ENCODE assay signal across 18 cellular contexts in genomic region chr9:95750725-95751644, GRCh38.
DNase-seq lines count a peak whose midpoint lies in the region; ATAC-seq and TF ChIP-seq lines count a peak whose summit lies in the region.
"Had no signal": no experiment of that assay in that cellular context is flagged by ENCODE, and none has a peak within 500 bp of the region (broad histone marks: within the 10 kb centered on the region; RNA-seq: fewer than 3 reads in every experiment).

No MANE protein-coding gene starts in this region.

- H3K9me3 Mint-ChIP-seq in GM23338, result no peaks in the 10 kb centered on the region
- no peaks in the 10 kb centered on the region for H3K9me3 Mint-ChIP-seq in activated T-cell treated with anti-CD3 and anti-CD28 coated beads, Interleukin-2, amount 50 U/mL, for 4 hours
- H3K9me3 Mint-ChIP-seq: HFFc6, memory B cell had no signal

- no peak overlapping the region for H3K9ac ChIP-seq in neuronal stem cell (ENCODE audit: low read depth, low read length, poor library complexity)

- H4K8ac ChIP-seq in neuronal stem cell (ENCODE audit: low read depth, low read length), result no peak overlapping the region

- no peak overlapping the region for H3K4me3 ChIP-seq in GM23338
- no peak overlapping the region for H3K4me3 ChIP-seq in neuronal stem cell (ENCODE audit: low read length in 2 of 2)
- H3K4me3 ChIP-seq: cardiac muscle cell, SK-N-MC had no signal

- no peak overlapping the region for H2BK5ac ChIP-seq in neuronal stem cell (ENCODE audit: low read length)

- no peaks in the 10 kb centered on the region for H3K79me1 ChIP-seq in neuronal stem cell (ENCODE audit: low read depth, low read length)

- peak overlapping the region; percentile 52 for H2BK12ac ChIP-seq in neuronal stem cell (ENCODE audit: low read length)

- H3K36me3 ChIP-seq in GM23338 (ENCODE audit: insufficient read depth) (no peaks in the 10 kb centered on the region), neuronal stem cell (replicated peaks in 1 of 2; ENCODE audit: control insufficient read depth in 2 of 2, insufficient read depth in 2 of 2, low read length in 2 of 2) (no peaks in the 10 kb centered on the region)
- H3K36me3 ChIP-seq: cardiac muscle cell, gastroesophageal sphincter had no signal

- H3K4me2 ChIP-seq in GM23338 (no peak overlapping the region), neuronal stem cell (ENCODE audit: insufficient read depth, low read length, poor library complexity, severe bottlenecking) (no peak overlapping the region)

- no peak for ATAC-seq in GM23338
- ATAC-seq in activated T-cell treated with anti-CD3 and anti-CD28 coated beads, Interleukin-2, amount 50 U/mL, for 4 hours, result peak; percentile 56 to 74

- no peak overlapping the region for H3K27ac ChIP-seq in GM23338 (ENCODE audit: low read depth)
- no peak overlapping the region for H3K27ac ChIP-seq in neuronal stem cell (replicated peaks; ENCODE audit: low read length)
- H3K27ac ChIP-seq: cardiac muscle cell, SK-N-MC had no signal

- H2BK15ac ChIP-seq in neuronal stem cell (ENCODE audit: low read length), result no peak overlapping the region

- no peak overlapping the region for H2BK120ac ChIP-seq in neuronal stem cell (ENCODE audit: low read depth, low read length)

- H3K27me3 Mint-ChIP-seq in GM23338 (ENCODE audit: insufficient read depth, low read depth, poor library complexity), result peaks cover 25% of the 10 kb centered on the region
- H3K27me3 Mint-ChIP-seq in activated T-cell treated with anti-CD3 and anti-CD28 coated beads, Interleukin-2, amount 50 U/mL, for 4 hours (ENCODE audit: low read depth), result peaks cover 12% of the 10 kb centered on the region

- H3K4me1 ChIP-seq in GM23338 (ENCODE audit: insufficient read depth) (peaks cover 36% of the 10 kb centered on the region), neuronal stem cell (ENCODE audit: control insufficient read depth in 2 of 2, insufficient read depth in 1 of 2, low read depth in 1 of 2, low read length in 2 of 2) (peaks cover 7 to 20% of the 10 kb centered on the region in 2 donors)

- no peak for TF ChIP-seq CTCF in GM23338 (conservative IDR thresholded peaks at IDR 0.05; ENCODE audit: low read depth in 2 of 2)

- H3K4me3 Mint-ChIP-seq in GM23338, result peak overlapping the region; percentile 35; the same call in 2 of the 3 replicates
- H3K4me3 Mint-ChIP-seq in activated T-cell treated with anti-CD3 and anti-CD28 coated beads, Interleukin-2, amount 50 U/mL, for 4 hours, result no peak overlapping the region
- H3K4me3 Mint-ChIP-seq: HFFc6, memory B cell had no signal

- H3K27ac Mint-ChIP-seq in GM23338, result no peak overlapping the region
- H3K27ac Mint-ChIP-seq: HFFc6, memory B cell had no signal

- DNase-seq in activated T-cell treated with anti-CD3 and anti-CD28 coated beads for 48 hours (ENCODE audit: low read depth) (peak; percentile 23), activated T-cell treated with anti-CD3 and anti-CD28 coated beads for 4 hours (no peak), GM23338 (ENCODE audit: low spot score) (peak; percentile 62), neuronal stem cell (ENCODE audit: low spot score) (no peak), occipital lobe (lab: John Stamatoyannopoulos, UW) (no peak), DMS79 (lab: John Stamatoyannopoulos, UW) (no peak)
- no peak for DNase-seq in activated T-cell treated with anti-CD3 and anti-CD28 coated beads, Interleukin-2, amount 50 U/mL, for 4 hours
- no peak for DNase-seq in effector CD4-positive, alpha-beta T cell
- DNase-seq: ACHN, Calu3, HFFc6, MM.1S, NCI-H2171, nucleus accumbens had no signal

- H3K4ac ChIP-seq in neuronal stem cell (ENCODE audit: low read length), result no peak overlapping the region

- peak overlapping the region; percentile 53 for H2AK5ac ChIP-seq in neuronal stem cell (ENCODE audit: low read depth, low read length)

- no peaks in the 10 kb centered on the region for H3F3A ChIP-seq in GM23338 (replicated peaks; ENCODE audit: low read depth)

- H3K27me3 ChIP-seq in GM23338 (ENCODE audit: insufficient read depth) (peaks cover 40% of the 10 kb centered on the region), neuronal stem cell (ENCODE audit: control insufficient read depth in 3 of 3, insufficient read depth in 3 of 3, low read depth in 1 of 3, low read length in 3 of 3) (peaks cover 0 to 10% (median 0%) of the 10 kb centered on the region in 3 experiments)

- H3K79me2 ChIP-seq in GM23338 (replicated peaks; ENCODE audit: insufficient read depth), result no peaks in the 10 kb centered on the region

- H2AFZ ChIP-seq in GM23338, result no peak overlapping the region
- no peak overlapping the region for H2AFZ ChIP-seq in neuronal stem cell (ENCODE audit: low read length)

- no peak overlapping the region for H3K18ac ChIP-seq in neuronal stem cell (ENCODE audit: low read length)

- WGBS in neuronal stem cell (ENCODE audit: extremely low coverage in 2 of 2, insufficient read length in 2 of 2, insufficient replicate concordance in 1 of 2), 2 donors, result no CpG with 5 or more reads among the region's 11 CpGs

- peaks cover 40% of the 10 kb centered on the region for H3K4me1 Mint-ChIP-seq in GM23338
- H3K4me1 Mint-ChIP-seq in activated T-cell treated with anti-CD3 and anti-CD28 coated beads, Interleukin-2, amount 50 U/mL, for 4 hours (ENCODE audit: low read depth), result peaks cover 11% of the 10 kb centered on the region

- no peak overlapping the region for H3K14ac ChIP-seq in neuronal stem cell (ENCODE audit: low read length)

- no peak overlapping the region for H4K91ac ChIP-seq in neuronal stem cell (ENCODE audit: low read depth, low read length, poor library complexity)

- H3K23ac ChIP-seq in neuronal stem cell (ENCODE audit: low read depth, low read length, poor library complexity), result no peak overlapping the region

- no peaks in the 10 kb centered on the region for H3K9me2 ChIP-seq in GM23338 (ENCODE audit: insufficient read depth)

- H4K20me1 ChIP-seq in GM23338 (replicated peaks; ENCODE audit: insufficient read depth), result no peaks in the 10 kb centered on the region

- H3K36me3 Mint-ChIP-seq in GM23338 (ENCODE audit: low read depth), result no peaks in the 10 kb centered on the region
- no peaks in the 10 kb centered on the region for H3K36me3 Mint-ChIP-seq in activated T-cell treated with anti-CD3 and anti-CD28 coated beads, Interleukin-2, amount 50 U/mL, for 4 hours (ENCODE audit: insufficient read depth)
- H3K36me3 Mint-ChIP-seq: memory B cell had no signal

- H3K9me3 ChIP-seq in neuronal stem cell (replicated peaks in 1 of 2; ENCODE audit: control insufficient read depth in 2 of 2, insufficient read depth in 1 of 2, low read depth in 1 of 2, low read length in 2 of 2), result no peaks in the 10 kb centered on the region
- H3K9me3 ChIP-seq: gastroesophageal sphincter had no signal

TF ChIP-seq in GM23338, 12 proteins besides CTCF, POLR2A, EP300 and RAD21:
- TF ChIP-seq REST (IDR thresholded peaks at IDR 0.05; ENCODE audit: unreplicated experiment) (no peak), POLR2AphosphoS5 (IDR thresholded peaks at IDR 0.05; ENCODE audit: low read depth) (no peak), EZH2phosphoT487 (IDR thresholded peaks at IDR 0.05; ENCODE audit: unreplicated experiment) (no peak)

Comparison
In these comparisons a context has a peak if more than half of its experiments do, and no peak if none do; other contexts are left out.
1. DNase-seq: peak in activated T-cell treated with anti-CD3 and anti-CD28 coated beads for 48 hours (single experiment) and GM23338 (single experiment); none in activated T-cell treated with anti-CD3 and anti-CD28 coated beads for 4 hours (single experiment), activated T-cell treated with anti-CD3 and anti-CD28 coated beads, Interleukin-2, amount 50 U/mL, for 4 hours (single experiment), neuronal stem cell (single experiment), occipital lobe (single experiment), effector CD4-positive, alpha-beta T cell (single experiment) and DMS79 (single experiment).